Comparison of ENCODE assay signal across 8 cellular contexts in the genomic region with DNA sequence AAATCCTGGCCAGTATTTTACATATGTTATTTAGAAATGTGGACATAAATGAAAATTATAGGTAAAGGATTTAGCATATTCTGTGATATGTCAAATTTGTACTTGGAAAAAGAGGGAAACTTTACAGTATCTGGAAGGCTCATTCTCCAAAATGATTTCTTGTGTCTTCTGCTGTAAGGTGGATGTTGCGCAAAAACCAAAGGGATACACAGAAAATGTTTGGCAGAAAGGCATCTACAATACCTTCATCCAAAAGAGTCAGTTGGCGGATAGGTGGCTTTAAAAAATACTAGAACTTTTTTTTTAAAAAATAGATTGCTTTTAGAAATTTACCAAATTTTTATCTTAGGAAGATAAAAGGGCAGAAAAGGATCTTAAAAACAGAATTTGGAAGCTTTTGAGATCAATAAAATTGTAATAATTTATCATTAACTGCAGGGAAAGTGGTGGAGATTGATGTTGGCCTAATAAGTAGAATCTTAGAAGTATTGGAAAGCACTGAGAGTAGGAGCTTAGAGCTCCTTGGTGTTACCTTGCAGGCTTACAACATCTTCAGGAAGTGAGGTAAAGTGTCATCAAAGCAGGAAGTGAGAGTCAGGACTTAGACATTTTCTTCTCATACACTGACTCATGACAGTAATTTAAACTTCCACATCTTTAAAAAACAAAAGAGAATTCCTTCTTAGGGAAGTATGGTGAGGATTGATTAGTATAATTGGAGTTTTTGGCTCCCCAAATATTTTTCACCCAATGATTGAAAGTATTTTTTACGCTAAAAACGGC. TPM values are rescaled to one million over a fixed set of nuclear protein-coding genes. Genes with fewer than 3 reads are reported as not detected.
DNase-seq lines count a peak whose midpoint lies in the region; ATAC-seq and TF ChIP-seq lines count a peak whose summit lies in the region.

No MANE protein-coding gene starts in this region.

- TF ChIP-seq CTCF in GM12864 (IDR thresholded peaks at IDR 0.05; ENCODE audit: low read depth, low read length, missing control alignments) (no peak), ascending aorta (IDR thresholded peaks at IDR 0.05) (no peak), lower leg skin (IDR thresholded peaks at IDR 0.05) (no peak)

- H3K4me3 ChIP-seq in GM12864 (ENCODE audit: low read depth, low read length) (peak overlapping the region; percentile 77), ascending aorta (peak overlapping the region in 1 of 2 donors; percentile 82), muscle layer of duodenum (ENCODE audit: low read depth in 1 of 2, low read length in 2 of 2) (peak overlapping the region; percentile 69 to 90), lower leg skin (ENCODE audit: low read depth, poor library complexity, severe bottlenecking) (no peak overlapping the region)

- peak; percentile 25 for ATAC-seq in GM21825 (IDR thresholded peaks at IDR 0.05; ENCODE audit: unreplicated experiment)

- no peaks in the 10 kb centered on the region for H3K9me3 ChIP-seq in ascending aorta
- no peaks in the 10 kb centered on the region for H3K9me3 ChIP-seq in muscle layer of duodenum (ENCODE audit: control insufficient read depth in 1 of 2, low read length in 2 of 2)

- DNase-seq in GM12864 (ENCODE audit: low read depth): peak; percentile 64
- peak; percentile 64 for DNase-seq in LoVo (ENCODE audit: low spot score)
- DNase-seq in ascending aorta (ENCODE audit: low spot score in 2 of 2): no peak
- DNase-seq in HuH-7.5 (ENCODE audit: low spot score): no peak
- DNase-seq in lower leg skin (ENCODE audit: low spot score in 2 of 2): no peak
- no peak for DNase-seq in NCI-H187 (lab: John Stamatoyannopoulos, UW)

- H3K27ac ChIP-seq in ascending aorta (peak overlapping the region; percentile 31 to 90), muscle layer of duodenum (ENCODE audit: low read length) (peak overlapping the region; percentile 46)

- H3K36me3 ChIP-seq in ascending aorta (peaks cover 0 to 5% of the 10 kb centered on the region in 2 donors), muscle layer of duodenum (ENCODE audit: control insufficient read depth in 1 of 2, insufficient read depth in 2 of 2, low read length in 2 of 2) (peaks cover 13 to 16% of the 10 kb centered on the region in 2 donors)

- intact Hi-C loops in ascending aorta (cut with DNase I) (loop anchor here (5.0 to 10.0 kb wide), 3 partner anchors 315 to 1145 kb away; partner anchors contain the start of gene NEMP2), lower leg skin (cut with DNase I; ENCODE audit: low total_unique reads) (loop anchor here (10.0 kb wide), 1 partner anchor 655 kb away; no protein-coding TSS in a partner anchor)

- H3K27me3 ChIP-seq in ascending aorta: no peaks in the 10 kb centered on the region
- H3K27me3 ChIP-seq in muscle layer of duodenum (ENCODE audit: low read depth, low read length): no peaks in the 10 kb centered on the region

- TF ChIP-seq POLR2A in lower leg skin (IDR thresholded peaks at IDR 0.05): no peak

- peaks cover 4 to 14% of the 10 kb centered on the region in 2 donors for H3K4me1 ChIP-seq in ascending aorta
- H3K4me1 ChIP-seq in muscle layer of duodenum (ENCODE audit: control insufficient read depth in 1 of 2, insufficient read depth in 2 of 2, low read length in 2 of 2): peaks cover 4 to 6% of the 10 kb centered on the region in 2 donors

- WGBS in lower leg skin, 2 donors: 92 to 96% methylated on average over 4 of the region's 4 CpGs

RNA-seq across cellular contexts. Expression of gene NABP1, which starts 2.1 kb away (rescaled TPM):
- 38.5 TPM for total RNA-seq in ascending aorta
- 10 to 100 TPM in 1 of 4 donors, 1 to 10 TPM in 3; 6.2 to 38.0 (median 9.5) TPM for total RNA-seq in lower leg skin

Comparison
In these comparisons a context has a peak if more than half of its experiments do, and no peak if none do; other contexts are left out.
1. DNase-seq: peak in GM12864 (single experiment) and LoVo (single experiment); none in ascending aorta (0 of 2), HuH-7.5 (single experiment), lower leg skin (0 of 2) and NCI-H187 (0 of 2).